ENCODE assay signal across 7 cellular contexts in genomic region chr14:100237735-100238418, GRCh38. TPM values are rescaled to one million over a fixed set of nuclear protein-coding genes. Genes with fewer than 3 reads are reported as not detected.
DNase-seq lines count a peak whose midpoint lies in the region; ATAC-seq and TF ChIP-seq lines count a peak whose summit lies in the region.

No MANE protein-coding gene starts in this region.

- TF ChIP-seq CTCF in GM13976 (IDR thresholded peaks at IDR 0.05; ENCODE audit: borderline replicate concordance, control extremely low read depth, extremely low read depth, insufficient read depth, missing control alignments) (no peak), tibial nerve (IDR thresholded peaks at IDR 0.05) (no peak)

- no peaks in the 10 kb centered on the region for H3K27me3 ChIP-seq in esophagus (ENCODE audit: control insufficient read depth in 1 of 2, insufficient read depth in 2 of 2, low read length in 2 of 2)
- no peaks in the 10 kb centered on the region for H3K27me3 ChIP-seq in naive thymus-derived CD4-positive, alpha-beta T cell (ENCODE audit: control insufficient read depth in 2 of 2, insufficient read depth in 2 of 2, low read length in 2 of 2)
- H3K27me3 ChIP-seq in tibial nerve = no peaks in the 10 kb centered on the region

- in situ Hi-C loops in GM13976 (cut with MboI; ENCODE audit: low sequenced_read_pairs, unreplicated experiment) = no loop called here

- POLR2A ChIA-PET in naive thymus-derived CD4-positive, alpha-beta T cell (lab: Charles Lee) = interaction anchor here (0.6 to 8.4 kb wide), 5 partner anchors 9 to 155 kb away, joined by 3 to 232 read pairs (median 4); no protein-coding TSS in a partner anchor

- H3K4me1 Mint-ChIP-seq in activated CD8-positive, alpha-beta memory T cell treated with anti-CD3 and anti-CD28 coated beads, Interleukin-2, amount 10 ng/mL, durations not matched to agents 7 days and 5 days = peaks cover 51% of the 10 kb centered on the region
- peaks cover 46 to 69% (median 62%) of the 10 kb centered on the region in 7 donors for H3K4me1 Mint-ChIP-seq in naive thymus-derived CD4-positive, alpha-beta T cell

- H3K27ac Mint-ChIP-seq in activated CD8-positive, alpha-beta memory T cell treated with anti-CD3 and anti-CD28 coated beads, Interleukin-2, amount 10 ng/mL, durations not matched to agents 7 days and 5 days = peak overlapping the region; percentile 99
- H3K27ac Mint-ChIP-seq in naive thymus-derived CD4-positive, alpha-beta T cell = peak overlapping the region; percentile 90 to 99 (median 94)

- no peaks in the 10 kb centered on the region for H3K36me3 ChIP-seq in esophagus (ENCODE audit: control insufficient read depth in 2 of 2, insufficient read depth in 2 of 2, low read length in 1 of 2)
- H3K36me3 ChIP-seq in naive thymus-derived CD4-positive, alpha-beta T cell (ENCODE audit: control insufficient read depth in 2 of 3, insufficient read depth in 3 of 3, low read length in 3 of 3) = peaks cover 0 to 6% (median 0%) of the 10 kb centered on the region in 3 experiments
- H3K36me3 ChIP-seq in tibial nerve = no peaks in the 10 kb centered on the region

- no peaks in the 10 kb centered on the region for H3K27me3 Mint-ChIP-seq in activated CD8-positive, alpha-beta memory T cell treated with anti-CD3 and anti-CD28 coated beads, Interleukin-2, amount 10 ng/mL, durations not matched to agents 7 days and 5 days
- H3K27me3 Mint-ChIP-seq in naive thymus-derived CD4-positive, alpha-beta T cell = peaks cover 0 to 2% (median 0%) of the 10 kb centered on the region in 5 donors

- peaks cover 42% of the 10 kb centered on the region for H3K36me3 Mint-ChIP-seq in activated CD8-positive, alpha-beta memory T cell treated with anti-CD3 and anti-CD28 coated beads, Interleukin-2, amount 10 ng/mL, durations not matched to agents 7 days and 5 days
- H3K36me3 Mint-ChIP-seq in naive thymus-derived CD4-positive, alpha-beta T cell = peaks cover 0 to 24% (median 5%) of the 10 kb centered on the region in 5 donors

- H3K4me3 Mint-ChIP-seq in activated CD8-positive, alpha-beta memory T cell treated with anti-CD3 and anti-CD28 coated beads, Interleukin-2, amount 10 ng/mL, durations not matched to agents 7 days and 5 days = peak overlapping the region; percentile 97
- H3K4me3 Mint-ChIP-seq in naive thymus-derived CD4-positive, alpha-beta T cell = peak overlapping the region; percentile 89 to 100 (median 95)

- intact Hi-C loops in naive thymus-derived CD4-positive, alpha-beta T cell (cut with micrococcal nuclease) = loop anchor here (1.0 to 5.0 kb wide), 7 partner anchors 14 to 1574 kb away; no protein-coding TSS in a partner anchor

- WGBS in esophagus, 2 donors = 0% methylated on average over 51 to 64 of the region's 64 CpGs
- 0% methylated on average over 28 to 54 of the region's 64 CpGs for WGBS in tibial nerve, 2 donors

- H3K9me3 Mint-ChIP-seq in activated CD8-positive, alpha-beta memory T cell treated with anti-CD3 and anti-CD28 coated beads, Interleukin-2, amount 10 ng/mL, durations not matched to agents 7 days and 5 days (ENCODE audit: low read depth) = no peaks in the 10 kb centered on the region
- H3K9me3 Mint-ChIP-seq in naive thymus-derived CD4-positive, alpha-beta T cell = peaks cover 0 to 3% (median 0%) of the 10 kb centered on the region in 11 donors

- no peak for TF ChIP-seq POLR2A in tibial nerve (IDR thresholded peaks at IDR 0.05)

- TF ChIP-seq EP300 in tibial nerve (IDR thresholded peaks at IDR 0.05) = no peak

- H3K4me3 ChIP-seq in esophagus (ENCODE audit: low read depth in 1 of 2, low read length in 2 of 2) = peak overlapping the region; percentile 84 to 88
- peak overlapping the region; percentile 66 for H3K4me3 ChIP-seq in naive thymus-derived CD4-positive, alpha-beta T cell (ENCODE audit: low read length)
- H3K4me3 ChIP-seq in tibial nerve = peak overlapping the region; percentile 46 to 100 (median 94)

- H3K27ac ChIP-seq in esophagus (ENCODE audit: low read depth in 2 of 2, low read length in 1 of 2) = peak overlapping the region; percentile 98 to 100
- peak overlapping the region; percentile 98 for H3K27ac ChIP-seq in naive thymus-derived CD4-positive, alpha-beta T cell (ENCODE audit: low read depth, low read length)
- peak overlapping the region; percentile 96 to 100 (median 98) for H3K27ac ChIP-seq in tibial nerve

- peak; percentile 7 for ATAC-seq in HG03095 (IDR thresholded peaks at IDR 0.05; ENCODE audit: unreplicated experiment)
- ATAC-seq in activated CD8-positive, alpha-beta memory T cell treated with anti-CD3 and anti-CD28 coated beads, Interleukin-2, amount 10 ng/mL, durations not matched to agents 7 days and 5 days = peak; percentile 9
- ATAC-seq in naive thymus-derived CD4-positive, alpha-beta T cell = no peak

- H3K4me1 ChIP-seq in esophagus (ENCODE audit: control insufficient read depth in 2 of 2, insufficient read depth in 2 of 2, low read length in 1 of 2) (no peaks in the 10 kb centered on the region), tibial nerve (peaks cover 0 to 53% (median 31%) of the 10 kb centered on the region in 4 donors)
- H3K4me1 ChIP-seq in naive thymus-derived CD4-positive, alpha-beta T cell (ENCODE audit: control insufficient read depth in 2 of 2, insufficient read depth in 2 of 2, low read length in 2 of 2) = peaks cover 31 to 37% of the 10 kb centered on the region in 2 donors

- DNase-seq in GM13976 (ENCODE audit: low spot score) = peak; percentile 67
- DNase-seq in NCI-H748 treated with DMSO at 0.1 percent for 48 hours (lab: John Stamatoyannopoulos, UW) = peak; percentile 21
- DNase-seq in activated CD8-positive, alpha-beta memory T cell treated with anti-CD3 and anti-CD28 coated beads, Interleukin-2, amount 10 ng/mL, durations not matched to agents 7 days and 5 days = peak; percentile 77
- DNase-seq in naive thymus-derived CD4-positive, alpha-beta T cell = peak in 3 of 9 donors; percentile 18 to 53 (median 37)
- DNase-seq in tibial nerve (ENCODE audit: low spot score in 2 of 2) = peak in 1 of 2 donors; percentile 48

- CTCF ChIA-PET in activated CD8-positive, alpha-beta memory T cell treated with anti-CD3 and anti-CD28 coated beads, Interleukin-2, amount 10 ng/mL, durations not matched to agents 7 days and 5 days (lab: Charles Lee) = interaction anchor here (0.8 to 3.0 kb wide), 5 partner anchors 9 to 47 kb away, joined by 3 to 53 read pairs (median 3); no protein-coding TSS in a partner anchor
- CTCF ChIA-PET in naive thymus-derived CD4-positive, alpha-beta T cell (lab: Charles Lee) = interaction anchor here (0.7 to 5.7 kb wide), 2 partner anchors 15 to 44 kb away, joined by 3 to 65 read pairs; no protein-coding TSS in a partner anchor

- H3K9me3 ChIP-seq in esophagus (ENCODE audit: control insufficient read depth in 2 of 2, insufficient read depth in 1 of 2, low read depth in 1 of 2, low read length in 1 of 2) (no peaks in the 10 kb centered on the region), tibial nerve (no peaks in the 10 kb centered on the region)
- no peaks in the 10 kb centered on the region for H3K9me3 ChIP-seq in naive thymus-derived CD4-positive, alpha-beta T cell (ENCODE audit: control insufficient read depth in 2 of 3, low read length in 3 of 3)

RNA-seq across cellular contexts. Expression of gene YY1, which starts 1.1 kb away (rescaled TPM):
- total RNA-seq in activated CD8-positive, alpha-beta memory T cell treated with anti-CD3 and anti-CD28 coated beads, Interleukin-2, amount 10 ng/mL, durations not matched to agents 7 days and 5 days = 100 to 1,000 TPM in 1 of 2 experiments, 10 to 100 TPM in 1; 85.3 to 116 TPM
- 10 to 100 TPM; 24.7 to 36.9 TPM for polyA plus RNA-seq in esophagus
- total RNA-seq in naive thymus-derived CD4-positive, alpha-beta T cell = 10 to 100 TPM; 65.8 to 99.7 (median 92.2) TPM
- polyA plus RNA-seq in naive thymus-derived CD4-positive, alpha-beta T cell = 10 to 100 TPM; 15.2 to 18.0 TPM
- 10 to 100 TPM; 55.9 to 60.3 (median 58.7) TPM for total RNA-seq in tibial nerve
